1 cellular context compared by ENCODE assay signal in the genomic region with DNA sequence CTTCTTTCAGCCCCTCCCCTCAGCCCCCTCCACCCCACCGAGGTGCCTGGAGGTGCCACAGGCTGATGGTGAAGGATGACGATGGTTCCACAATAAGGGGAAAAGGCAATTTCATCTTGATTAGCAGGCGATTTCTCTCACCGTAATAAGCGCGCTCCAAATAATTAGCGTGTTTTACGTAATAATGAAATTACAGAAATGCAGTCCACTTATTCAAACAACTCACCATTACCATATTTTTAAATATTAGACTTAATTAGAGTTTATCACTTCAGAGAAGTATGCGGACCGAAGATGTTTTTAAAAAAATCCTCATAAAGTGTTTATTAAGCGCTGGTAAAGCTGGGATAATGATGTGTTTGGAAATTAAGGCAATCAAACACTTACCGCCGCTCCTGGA.
TF ChIP-seq lines count a peak whose summit lies in the region.

No MANE protein-coding gene starts in this region.

TF ChIP-seq in K562, 482 proteins besides CTCF, POLR2A, EP300 and RAD21 (continued from another document):
- TF ChIP-seq, protein P1, sequence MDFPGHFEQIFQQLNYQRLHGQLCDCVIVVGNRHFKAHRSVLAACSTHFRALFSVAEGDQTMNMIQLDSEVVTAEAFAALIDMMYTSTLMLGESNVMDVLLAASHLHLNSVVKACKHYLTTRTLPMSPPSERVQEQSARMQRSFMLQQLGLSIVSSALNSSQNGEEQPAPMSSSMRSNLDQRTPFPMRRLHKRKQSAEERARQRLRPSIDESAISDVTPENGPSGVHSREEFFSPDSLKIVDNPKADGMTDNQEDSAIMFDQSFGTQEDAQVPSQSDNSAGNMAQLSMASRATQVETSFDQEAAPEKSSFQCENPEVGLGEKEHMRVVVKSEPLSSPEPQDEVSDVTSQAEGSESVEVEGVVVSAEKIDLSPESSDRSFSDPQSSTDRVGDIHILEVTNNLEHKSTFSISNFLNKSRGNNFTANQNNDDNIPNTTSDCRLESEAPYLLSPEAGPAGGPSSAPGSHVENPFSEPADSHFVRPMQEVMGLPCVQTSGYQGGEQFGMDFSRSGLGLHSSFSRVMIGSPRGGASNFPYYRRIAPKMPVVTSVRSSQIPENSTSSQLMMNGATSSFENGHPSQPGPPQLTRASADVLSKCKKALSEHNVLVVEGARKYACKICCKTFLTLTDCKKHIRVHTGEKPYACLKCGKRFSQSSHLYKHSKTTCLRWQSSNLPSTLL (IDR thresholded peaks at IDR 0.05), result no peak
- TF ChIP-seq ZNF140 (CRISPR knock-in tag; IDR thresholded peaks at IDR 0.05) (no peak), MCM3 (IDR thresholded peaks at IDR 0.05) (no peak), NCOA4 (IDR thresholded peaks at IDR 0.05; ENCODE audit: partially characterized antibody) (no peak), DNMT1 (IDR thresholded peaks at IDR 0.05) (no peak), ZNF668 (CRISPR knock-in tag; IDR thresholded peaks at IDR 0.05) (no peak), BRD4 (IDR thresholded peaks at IDR 0.05) (no peak), MEF2A (IDR thresholded peaks at IDR 0.05; ENCODE audit: control insufficient read depth, low read depth, low read length) (no peak), PYGO2 (tag; IDR thresholded peaks at IDR 0.05) (no peak), ZNF124 (CRISPR knock-in tag; IDR thresholded peaks at IDR 0.05) (no peak), HOXB6 (CRISPR knock-in tag; IDR thresholded peaks at IDR 0.05; ENCODE audit: borderline replicate concordance) (peak; percentile 47; the same call in 1 of the 2 replicates), HMG20A (CRISPR knock-in tag; conservative IDR thresholded peaks at IDR 0.05) (no peak)
- TF ChIP-seq, protein P2, sequence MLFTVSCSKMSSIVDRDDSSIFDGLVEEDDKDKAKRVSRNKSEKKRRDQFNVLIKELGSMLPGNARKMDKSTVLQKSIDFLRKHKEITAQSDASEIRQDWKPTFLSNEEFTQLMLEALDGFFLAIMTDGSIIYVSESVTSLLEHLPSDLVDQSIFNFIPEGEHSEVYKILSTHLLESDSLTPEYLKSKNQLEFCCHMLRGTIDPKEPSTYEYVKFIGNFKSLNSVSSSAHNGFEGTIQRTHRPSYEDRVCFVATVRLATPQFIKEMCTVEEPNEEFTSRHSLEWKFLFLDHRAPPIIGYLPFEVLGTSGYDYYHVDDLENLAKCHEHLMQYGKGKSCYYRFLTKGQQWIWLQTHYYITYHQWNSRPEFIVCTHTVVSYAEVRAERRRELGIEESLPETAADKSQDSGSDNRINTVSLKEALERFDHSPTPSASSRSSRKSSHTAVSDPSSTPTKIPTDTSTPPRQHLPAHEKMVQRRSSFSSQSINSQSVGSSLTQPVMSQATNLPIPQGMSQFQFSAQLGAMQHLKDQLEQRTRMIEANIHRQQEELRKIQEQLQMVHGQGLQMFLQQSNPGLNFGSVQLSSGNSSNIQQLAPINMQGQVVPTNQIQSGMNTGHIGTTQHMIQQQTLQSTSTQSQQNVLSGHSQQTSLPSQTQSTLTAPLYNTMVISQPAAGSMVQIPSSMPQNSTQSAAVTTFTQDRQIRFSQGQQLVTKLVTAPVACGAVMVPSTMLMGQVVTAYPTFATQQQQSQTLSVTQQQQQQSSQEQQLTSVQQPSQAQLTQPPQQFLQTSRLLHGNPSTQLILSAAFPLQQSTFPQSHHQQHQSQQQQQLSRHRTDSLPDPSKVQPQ (CRISPR knock-in tag; IDR thresholded peaks at IDR 0.05; ENCODE audit: borderline replicate concordance), result no peak
- TF ChIP-seq, protein P3, sequence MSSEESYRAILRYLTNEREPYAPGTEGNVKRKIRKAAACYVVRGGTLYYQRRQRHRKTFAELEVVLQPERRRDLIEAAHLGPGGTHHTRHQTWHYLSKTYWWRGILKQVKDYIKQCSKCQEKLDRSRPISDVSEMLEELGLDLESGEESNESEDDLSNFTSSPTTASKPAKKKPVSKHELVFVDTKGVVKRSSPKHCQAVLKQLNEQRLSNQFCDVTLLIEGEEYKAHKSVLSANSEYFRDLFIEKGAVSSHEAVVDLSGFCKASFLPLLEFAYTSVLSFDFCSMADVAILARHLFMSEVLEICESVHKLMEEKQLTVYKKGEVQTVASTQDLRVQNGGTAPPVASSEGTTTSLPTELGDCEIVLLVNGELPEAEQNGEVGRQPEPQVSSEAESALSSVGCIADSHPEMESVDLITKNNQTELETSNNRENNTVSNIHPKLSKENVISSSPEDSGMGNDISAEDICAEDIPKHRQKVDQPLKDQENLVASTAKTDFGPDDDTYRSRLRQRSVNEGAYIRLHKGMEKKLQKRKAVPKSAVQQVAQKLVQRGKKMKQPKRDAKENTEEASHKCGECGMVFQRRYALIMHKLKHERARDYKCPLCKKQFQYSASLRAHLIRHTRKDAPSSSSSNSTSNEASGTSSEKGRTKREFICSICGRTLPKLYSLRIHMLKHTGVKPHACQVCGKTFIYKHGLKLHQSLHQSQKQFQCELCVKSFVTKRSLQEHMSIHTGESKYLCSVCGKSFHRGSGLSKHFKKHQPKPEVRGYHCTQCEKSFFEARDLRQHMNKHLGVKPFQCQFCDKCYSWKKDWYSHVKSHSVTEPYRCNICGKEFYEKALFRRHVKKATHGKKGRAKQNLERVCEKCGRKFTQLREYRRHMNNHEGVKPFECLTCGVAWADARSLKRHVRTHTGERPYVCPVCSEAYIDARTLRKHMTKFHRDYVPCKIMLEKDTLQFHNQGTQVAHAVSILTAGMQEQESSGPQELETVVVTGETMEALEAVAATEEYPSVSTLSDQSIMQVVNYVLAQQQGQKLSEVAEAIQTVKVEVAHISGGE (CRISPR knock-in tag; IDR thresholded peaks at IDR 0.05), result 0 out of 6 replicates have a peak, but pooled peaks of 1 of the 3 experiments have one; percentile 7
- TF ChIP-seq, protein P4, sequence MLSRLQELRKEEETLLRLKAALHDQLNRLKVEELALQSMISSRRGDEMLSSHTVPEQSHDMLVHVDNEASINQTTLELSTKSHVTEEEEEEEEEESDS (CRISPR knock-in tag; IDR thresholded peaks at IDR 0.05), result no peak
